In genomic region chr10:60522617-60523016, GRCh38 we compare ENCODE assay signal across 14 cellular contexts.
"Had no signal": no experiment of that assay in that cellular context is flagged by ENCODE, and none has a peak within 500 bp of the region (broad histone marks: within the 10 kb centered on the region; RNA-seq: fewer than 3 reads in every experiment).

No MANE protein-coding gene starts in this region.

- FAIRE-seq: bronchial epithelial cell, endothelial cell of umbilical vein, small intestine had no signal

- H3K36me3 Mint-ChIP-seq: activated naive CD8-positive, alpha-beta T cell had no signal

- H3K36me3 ChIP-seq: heart left ventricle, left lung, right atrium auricular region had no signal

- DNase-seq: activated CD4-positive, alpha-beta T cell treated with anti-CD3 and anti-CD28 coated beads for 1 hour; activated gamma-delta T cell; anterior cingulate cortex; left lung; posterior cingulate gyrus; small intestine had no signal

- H3K27me3 Mint-ChIP-seq: activated CD4-positive, alpha-beta memory T cell treated with anti-CD3 and anti-CD28 coated beads for 36 hours; activated naive CD8-positive, alpha-beta T cell; memory B cell had no signal

- H3K4me3 ChIP-seq: heart left ventricle, left lung, right atrium auricular region had no signal

- H3K27ac ChIP-seq: foreskin keratinocyte, heart left ventricle, left lung, right atrium auricular region had no signal

- H3K9me3 ChIP-seq: heart left ventricle, left lung, right atrium auricular region had no signal

- H3K27me3 ChIP-seq: foreskin keratinocyte, heart left ventricle, left lung, right atrium auricular region had no signal

- ATAC-seq: left lung had no signal

- H3K27ac Mint-ChIP-seq: activated CD4-positive, alpha-beta memory T cell treated with anti-CD3 and anti-CD28 coated beads for 36 hours; activated naive CD8-positive, alpha-beta T cell; memory B cell had no signal

- H3K4me1 ChIP-seq: left lung had no signal

- H3K4me3 Mint-ChIP-seq: activated CD4-positive, alpha-beta memory T cell treated with anti-CD3 and anti-CD28 coated beads for 36 hours; activated naive CD8-positive, alpha-beta T cell; memory B cell had no signal
